ENCODE assay signal across 19 cellular contexts in genomic region chr20:50242548-50242862, GRCh38.
"Had no signal": no experiment of that assay in that cellular context is flagged by ENCODE, and none has a peak within 500 bp of the region (broad histone marks: within the 10 kb centered on the region; RNA-seq: fewer than 3 reads in every experiment).

No MANE protein-coding gene starts in this region.

- H3K4me1 ChIP-seq: esophagus muscularis mucosa, uterus had no signal

- H3K9me3 ChIP-seq: esophagus muscularis mucosa, left lung, mucosa of descending colon, prostate gland, thoracic aorta, uterus had no signal

- H2AFZ ChIP-seq: hepatocyte had no signal

- H3K79me2 ChIP-seq: hepatocyte had no signal

- H3K27me3 ChIP-seq: cardiac muscle cell, hepatocyte, left lung, uterus had no signal

- H3K4me3 ChIP-seq: cardiac muscle cell, esophagus muscularis mucosa, hepatocyte, left lung, mucosa of descending colon, prostate gland, smooth muscle cell, thoracic aorta, uterus had no signal

- H3K4me3 Mint-ChIP-seq: activated naive CD4-positive, alpha-beta T cell treated with anti-CD3 and anti-CD28 coated beads for 36 hours; activated naive CD8-positive, alpha-beta T cell treated with anti-CD3 and anti-CD28 coated beads, Interleukin-2, amount 50 U/mL, for 24 hours; activated T-helper 17 cell treated with anti-CD3 and anti-CD28 coated beads, Interleukin-2, amount 50 U/mL, for 72 hours; natural killer cell; stimulated activated naive CD8-positive, alpha-beta T cell treated with anti-CD3 and anti-CD28 coated beads, Interleukin-15, amount 100 ng/mL, for 72 hours had no signal

- H3K4me2 ChIP-seq: hepatocyte, smooth muscle cell had no signal

- H3K36me3 Mint-ChIP-seq: natural killer cell had no signal

- H3K27me3 Mint-ChIP-seq: activated naive CD8-positive, alpha-beta T cell treated with anti-CD3 and anti-CD28 coated beads, Interleukin-2, amount 50 U/mL, for 24 hours; stimulated activated naive CD8-positive, alpha-beta T cell treated with anti-CD3 and anti-CD28 coated beads, Interleukin-15, amount 100 ng/mL, for 72 hours had no signal

- H3K4me1 Mint-ChIP-seq: activated naive CD8-positive, alpha-beta T cell treated with anti-CD3 and anti-CD28 coated beads, Interleukin-2, amount 50 U/mL, for 24 hours had no signal

- H3K27ac Mint-ChIP-seq: activated naive CD4-positive, alpha-beta T cell treated with anti-CD3 and anti-CD28 coated beads for 36 hours; activated naive CD8-positive, alpha-beta T cell treated with anti-CD3 and anti-CD28 coated beads, Interleukin-2, amount 50 U/mL, for 24 hours; natural killer cell had no signal

- ATAC-seq: activated CD4-positive, CD25-positive, alpha-beta regulatory T cell treated with anti-CD3 and anti-CD28 coated beads, Interleukin-2, amount 50 U/mL, for 24 hours; activated naive CD8-positive, alpha-beta T cell treated with anti-CD3 and anti-CD28 coated beads, Interleukin-2, amount 50 U/mL, for 24 hours; activated T-helper 17 cell treated with anti-CD3 and anti-CD28 coated beads, Interleukin-2, amount 50 U/mL, for 72 hours; left lung; natural killer cell; stimulated activated naive CD8-positive, alpha-beta T cell treated with anti-CD3 and anti-CD28 coated beads, Interleukin-15, amount 100 ng/mL, for 72 hours had no signal

- H3K27ac ChIP-seq: cardiac muscle cell, hepatocyte, left lung, prostate gland, thoracic aorta, uterus had no signal

- H3K36me3 ChIP-seq: cardiac muscle cell, esophagus muscularis mucosa, left lung, prostate gland, thoracic aorta, uterus had no signal

- H3K9me3 Mint-ChIP-seq: activated naive CD4-positive, alpha-beta T cell treated with anti-CD3 and anti-CD28 coated beads for 36 hours; activated naive CD8-positive, alpha-beta T cell treated with anti-CD3 and anti-CD28 coated beads, Interleukin-2, amount 50 U/mL, for 24 hours; activated T-helper 17 cell treated with anti-CD3 and anti-CD28 coated beads, Interleukin-2, amount 50 U/mL, for 72 hours; natural killer cell; stimulated activated naive CD8-positive, alpha-beta T cell treated with anti-CD3 and anti-CD28 coated beads, Interleukin-15, amount 100 ng/mL, for 72 hours had no signal

- DNase-seq: activated CD4-positive, alpha-beta T cell treated with anti-CD3 and anti-CD28 coated beads, Interleukin-2, amount 50 U/mL, for 1 hour; activated naive CD4-positive, alpha-beta T cell treated with anti-CD3 and anti-CD28 coated beads for 36 hours; activated naive CD8-positive, alpha-beta T cell treated with anti-CD3 and anti-CD28 coated beads, Interleukin-2, amount 50 U/mL, for 24 hours; activated T-cell treated with anti-CD3 and anti-CD28 coated beads for 4 hours; aorta; left lung; natural killer cell; stimulated activated naive CD8-positive, alpha-beta T cell treated with anti-CD3 and anti-CD28 coated beads, Interleukin-15, amount 100 ng/mL, for 72 hours; T-helper 9 cell; uterus had no signal
